Comparison of ENCODE assay signal across 13 cellular contexts in genomic region chr18:63306819-63307554, GRCh38. TPM values are rescaled to one million over a fixed set of nuclear protein-coding genes. Genes with fewer than 3 reads are reported as not detected.
DNase-seq lines count a peak whose midpoint lies in the region; ATAC-seq and TF ChIP-seq lines count a peak whose summit lies in the region.
"Had no signal": no experiment of that assay in that cellular context is flagged by ENCODE, and none has a peak within 500 bp of the region (broad histone marks: within the 10 kb centered on the region; RNA-seq: fewer than 3 reads in every experiment).

No MANE protein-coding gene starts in this region.

- no peaks in the 10 kb centered on the region for H3K27me3 Mint-ChIP-seq in activated naive CD8-positive, alpha-beta T cell
- H3K27me3 Mint-ChIP-seq in activated naive CD8-positive, alpha-beta T cell treated with anti-CD3 and anti-CD28 coated beads for 36 hours, result no peaks in the 10 kb centered on the region

- TF ChIP-seq CTCF in OCI-LY3 (IDR thresholded peaks at IDR 0.05; ENCODE audit: low read depth, low read length), result no peak
- TF ChIP-seq CTCF in gastrocnemius medialis (IDR thresholded peaks at IDR 0.05 in 4 of 5, conservative IDR thresholded peaks at IDR 0.05 in 1 of 5), result no peak

- peaks cover 100% of the 10 kb centered on the region for H3K79me2 ChIP-seq in OCI-LY3 (ENCODE audit: low read length)

- no peak for TF ChIP-seq POLR2A in gastrocnemius medialis (IDR thresholded peaks at IDR 0.05)

- DNase-seq in activated naive CD8-positive, alpha-beta T cell treated with anti-CD3 and anti-CD28 coated beads for 36 hours, result no peak
- DNase-seq in kidney glomerular epithelial cell (lab: John Stamatoyannopoulos, UW) (peak; percentile 84), KG1 (lab: John Stamatoyannopoulos, UW) (no peak), HuH-7 (ENCODE audit: low spot score) (no peak), gastrocnemius medialis (no peak)
- DNase-seq: activated CD8-positive, alpha-beta memory T cell treated with anti-CD3 and anti-CD28 coated beads, Interleukin-2, amount 50 U/mL, for 48 hours; DMS153; NCI-H146; SIG-M5; transverse colon had no signal

- H3K27ac Mint-ChIP-seq in activated naive CD8-positive, alpha-beta T cell, result peak overlapping the region; percentile 82
- H3K27ac Mint-ChIP-seq in activated naive CD8-positive, alpha-beta T cell treated with anti-CD3 and anti-CD28 coated beads for 36 hours, result no peak overlapping the region

- H2AFZ ChIP-seq in OCI-LY3 (ENCODE audit: low read depth, low read length), result no peak overlapping the region

- H3K4me3 ChIP-seq in OCI-LY3 (ENCODE audit: low read length) (peak overlapping the region; percentile 8), subcutaneous abdominal adipose tissue (ENCODE audit: low read depth in 1 of 5, low read length in 5 of 5) (no peak overlapping the region), gastrocnemius medialis (no peak overlapping the region)
- H3K4me3 ChIP-seq: transverse colon had no signal

- in situ Hi-C loops in gastrocnemius medialis (cut with MboI; ENCODE audit: low sequenced_read_pairs in 4 of 4), result no loop called here

- H3K9me3 ChIP-seq in OCI-LY3 (ENCODE audit: insufficient read depth, low read length) (no peaks in the 10 kb centered on the region), subcutaneous abdominal adipose tissue (ENCODE audit: control insufficient read depth in 5 of 5, low read length in 5 of 5) (no peaks in the 10 kb centered on the region), gastrocnemius medialis (no peaks in the 10 kb centered on the region)
- H3K9me3 ChIP-seq: transverse colon had no signal

- intact Hi-C loops in gastrocnemius medialis (cut with DNase I; ENCODE audit: low total_unique reads), result no loop called here

- peaks cover 93% of the 10 kb centered on the region for H3K4me1 Mint-ChIP-seq in activated naive CD8-positive, alpha-beta T cell (ENCODE audit: low read depth)
- H3K4me1 Mint-ChIP-seq in activated naive CD8-positive, alpha-beta T cell treated with anti-CD3 and anti-CD28 coated beads for 36 hours, result peaks cover 79% of the 10 kb centered on the region

- no peak for ATAC-seq in gastrocnemius medialis

- no peak overlapping the region for H3K4me3 Mint-ChIP-seq in activated naive CD8-positive, alpha-beta T cell
- no peak overlapping the region for H3K4me3 Mint-ChIP-seq in activated naive CD8-positive, alpha-beta T cell treated with anti-CD3 and anti-CD28 coated beads for 36 hours

- 0 out of 2 replicates have a peak overlapping the region, but pooled peaks have one; percentile 8 for H3K9ac ChIP-seq in OCI-LY3 (ENCODE audit: low read length)
- H3K9ac ChIP-seq in subcutaneous abdominal adipose tissue (ENCODE audit: low read length in 5 of 5), result peak overlapping the region in 1 of 5 donors; percentile 10

- H3K36me3 ChIP-seq in OCI-LY3 (replicated peaks; ENCODE audit: low read depth, low read length) (peaks cover 61% of the 10 kb centered on the region), subcutaneous abdominal adipose tissue (ENCODE audit: control insufficient read depth in 5 of 5, insufficient read depth in 5 of 5, low read length in 5 of 5) (no peaks in the 10 kb centered on the region), gastrocnemius medialis (no peaks in the 10 kb centered on the region)
- H3K36me3 ChIP-seq: transverse colon had no signal

- H3K27ac ChIP-seq in OCI-LY3 (ENCODE audit: low read length) (peak overlapping the region; percentile 6), subcutaneous abdominal adipose tissue (ENCODE audit: low read depth, low read length) (peak overlapping the region; percentile 56), gastrocnemius medialis (no peak overlapping the region)

- H3K4me2 ChIP-seq in OCI-LY3 (ENCODE audit: low read length), result peak overlapping the region; percentile 42

- peaks cover 80% of the 10 kb centered on the region for H4K20me1 ChIP-seq in OCI-LY3 (ENCODE audit: insufficient read depth, low read length)

- H3K9me3 Mint-ChIP-seq in activated naive CD8-positive, alpha-beta T cell (ENCODE audit: low read depth), result no peaks in the 10 kb centered on the region
- no peaks in the 10 kb centered on the region for H3K9me3 Mint-ChIP-seq in activated naive CD8-positive, alpha-beta T cell treated with anti-CD3 and anti-CD28 coated beads for 36 hours

- peaks cover 19% of the 10 kb centered on the region for H3K36me3 Mint-ChIP-seq in activated naive CD8-positive, alpha-beta T cell
- peaks cover 62% of the 10 kb centered on the region for H3K36me3 Mint-ChIP-seq in activated naive CD8-positive, alpha-beta T cell treated with anti-CD3 and anti-CD28 coated beads for 36 hours

- H3K4me1 ChIP-seq in OCI-LY3 (ENCODE audit: low read length) (peaks cover 94% of the 10 kb centered on the region), subcutaneous abdominal adipose tissue (ENCODE audit: control insufficient read depth in 5 of 5, insufficient read depth in 5 of 5, low read length in 5 of 5) (peaks cover 2 to 48% (median 30%) of the 10 kb centered on the region in 5 donors), gastrocnemius medialis (peaks cover 17 to 22% of the 10 kb centered on the region in 2 donors)

- H3K27me3 ChIP-seq in OCI-LY3 (ENCODE audit: low read depth, low read length), result no peaks in the 10 kb centered on the region
- no peaks in the 10 kb centered on the region for H3K27me3 ChIP-seq in subcutaneous abdominal adipose tissue (ENCODE audit: control insufficient read depth in 5 of 5, insufficient read depth in 4 of 5, low read length in 5 of 5)
- H3K27me3 ChIP-seq in gastrocnemius medialis, result no peaks in the 10 kb centered on the region
- H3K27me3 ChIP-seq: transverse colon had no signal

RNA-seq across cellular contexts. Expression of gene BCL2, which starts 12.6 kb away (rescaled TPM):
- 10 to 100 TPM; 62.8 to 67.3 TPM for total RNA-seq in activated naive CD8-positive, alpha-beta T cell treated with anti-CD3 and anti-CD28 coated beads for 36 hours
- total RNA-seq in gastrocnemius medialis, result 10 to 100 TPM in 2 of 4 donors, 1 to 10 TPM in 2; 6.2 to 20.4 (median 13.7) TPM

Comparison
In these comparisons a context has a peak if more than half of its experiments do, and no peak if none do; other contexts are left out.
1. H3K27ac ChIP-seq: peak in OCI-LY3 (single experiment) and subcutaneous abdominal adipose tissue (single experiment); none in gastrocnemius medialis (0 of 4).